ENCODE assay signal across 1 cellular context in genomic region chr1:118049981-118050380, GRCh38.
TF ChIP-seq lines count a peak whose summit lies in the region.

No MANE protein-coding gene starts in this region.

TF ChIP-seq in K562, 482 proteins besides CTCF, POLR2A, EP300 and RAD21 (continued from another document and continues in another):
- TF ChIP-seq RBM17 (IDR thresholded peaks at IDR 0.05; ENCODE audit: borderline replicate concordance, low read depth, low read length) (no peak), ZNF449 (CRISPR knock-in tag; IDR thresholded peaks at IDR 0.05) (no peak), EGR1 (conservative IDR thresholded peaks at IDR 0.05) (no peak), E2F8 (IDR thresholded peaks at IDR 0.05; ENCODE audit: low read depth, partially characterized antibody) (no peak), CXXC5 (CRISPR knock-in tag; IDR thresholded peaks at IDR 0.05) (no peak), ZNF518B (CRISPR knock-in tag; IDR thresholded peaks at IDR 0.05) (no peak), ZNF445 (CRISPR knock-in tag; IDR thresholded peaks at IDR 0.05; ENCODE audit: low read depth) (no peak), ERF (CRISPR knock-in tag; IDR thresholded peaks at IDR 0.05) (no peak), ZNF583 (CRISPR knock-in tag; IDR thresholded peaks at IDR 0.05) (no peak), ZNF77 (CRISPR knock-in tag; IDR thresholded peaks at IDR 0.05) (no peak), SMAD1 (IDR thresholded peaks at IDR 0.05; ENCODE audit: low read depth, low read length, partially characterized antibody) (no peak), CBX5 (IDR thresholded peaks at IDR 0.05; ENCODE audit: borderline replicate concordance, low read depth) (no peak), CEBPZ (IDR thresholded peaks at IDR 0.05; ENCODE audit: borderline replicate concordance, low read depth, low read length) (no peak), ZBTB7A (IDR thresholded peaks at IDR 0.05; ENCODE audit: borderline replicate concordance, control insufficient read depth, low read depth, low read length) (no peak), HNRNPL (IDR thresholded peaks at IDR 0.05; ENCODE audit: low read depth, low read length) (no peak), ZBTB26 (CRISPR knock-in tag; IDR thresholded peaks at IDR 0.05) (no peak), POLR2G (IDR thresholded peaks at IDR 0.05; ENCODE audit: low read depth, low read length) (no peak), ZNF592 (IDR thresholded peaks at IDR 0.05) (no peak), NCOA1 (IDR thresholded peaks at IDR 0.05; ENCODE audit: low read depth) (no peak), MITF (IDR thresholded peaks at IDR 0.05) (peak; percentile 63; the same call in 1 of the 2 replicates), PRDM10 (IDR thresholded peaks at IDR 0.05; ENCODE audit: partially characterized antibody) (no peak), JUND (IDR thresholded peaks at IDR 0.05; ENCODE audit: borderline replicate concordance, low read depth, low read length) (peak; percentile 79), JUND (tag; IDR thresholded peaks at IDR 0.05; ENCODE audit: borderline replicate concordance, low read depth, low read length) (peak; percentile 60; the same call in 1 of the 3 replicates), PHF8 (IDR thresholded peaks at IDR 0.05; ENCODE audit: borderline replicate concordance, low read length) (no peak), ZNF212 (CRISPR knock-in tag; IDR thresholded peaks at IDR 0.05) (no peak), DLX4 (CRISPR knock-in tag; IDR thresholded peaks at IDR 0.05) (no peak), CREB1 (IDR thresholded peaks at IDR 0.05) (no peak), CREB1 (CRISPR knock-in tag; IDR thresholded peaks at IDR 0.05) (no peak), NFIC (IDR thresholded peaks at IDR 0.05) (peak; percentile 96), MCM7 (IDR thresholded peaks at IDR 0.05) (no peak), SETDB1 (IDR thresholded peaks at IDR 0.05; ENCODE audit: low read length) (no peak), HLTF (IDR thresholded peaks at IDR 0.05) (no peak), EP400 (IDR thresholded peaks at IDR 0.05) (peak; percentile 67; the same call in 1 of the 2 replicates), YY1 (IDR thresholded peaks at IDR 0.05; ENCODE audit: borderline replicate concordance in 1 of 3, control insufficient read depth in 1 of 3, extremely low read depth in 1 of 3, insufficient read depth in 3 of 3, insufficient read length in 1 of 3, insufficient replicate concordance in 2 of 3, low read depth in 1 of 3, low read length in 2 of 3) (no peak)
